ENCODE assay signal across 8 cellular contexts in the genomic region with DNA sequence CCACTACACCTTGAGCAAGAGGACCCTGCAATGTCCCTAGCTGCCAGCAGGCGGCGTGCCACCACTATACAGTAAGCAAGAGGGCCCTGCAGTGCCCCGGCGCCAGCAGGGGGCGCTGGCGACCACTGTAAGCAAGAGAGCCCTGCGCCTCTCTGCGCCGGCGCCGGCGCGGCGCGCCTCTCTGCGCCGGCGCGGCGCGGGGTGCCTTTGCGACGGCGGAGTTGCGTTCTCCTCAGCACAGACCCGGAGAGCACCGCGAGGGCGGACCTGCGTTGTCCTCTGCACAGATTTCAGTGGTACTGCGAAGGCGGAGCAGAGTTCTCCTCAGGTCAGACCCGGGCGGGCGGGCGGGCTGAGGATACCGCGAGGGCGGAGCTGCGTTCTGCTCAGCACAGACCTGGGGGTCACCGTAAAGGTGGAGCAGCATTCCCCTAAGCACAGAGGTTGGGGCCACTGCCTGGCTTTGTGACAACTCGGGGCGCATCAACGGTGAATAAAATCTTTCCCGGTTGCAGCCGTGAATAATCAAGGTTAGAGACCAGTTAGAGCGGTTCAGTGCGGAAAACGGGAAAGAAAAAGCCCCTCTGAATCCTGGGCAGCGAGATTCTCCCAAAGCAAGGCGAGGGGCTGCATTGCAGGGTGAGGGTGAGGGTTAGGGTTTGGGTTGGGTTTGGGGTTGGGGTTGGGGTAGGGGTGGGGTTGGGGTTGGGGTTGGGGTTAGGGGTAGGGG. TPM values are rescaled to one million over a fixed set of nuclear protein-coding genes. Genes with fewer than 3 reads are reported as not detected.
DNase-seq lines count a peak whose midpoint lies in the region; FAIRE-seq and TF ChIP-seq lines count a peak whose summit lies in the region.
"Not testable (repeated sequence)": the region's sequence is repeated elsewhere in the genome, so short reads cannot be mapped to it uniquely, and the experiment has no call there.

No MANE protein-coding gene starts in this region.

- H3K9me3 Mint-ChIP-seq in astrocyte (ENCODE audit: unreplicated experiment) = not testable (repeated sequence)

- H3K79me2 ChIP-seq in astrocyte (ENCODE audit: insufficient read depth, low read length); mesendoderm (ENCODE audit: control insufficient read depth, insufficient read depth, low read length): not testable (repeated sequence)

- not testable (repeated sequence) for H3K27me3 Mint-ChIP-seq in astrocyte (ENCODE audit: low read depth, unreplicated experiment)

- H3K27me3 ChIP-seq in MG63; astrocyte (ENCODE audit: insufficient read depth, low read length); mesendoderm (ENCODE audit: insufficient read depth, low read length, poor library complexity): not testable (repeated sequence)

- not testable (repeated sequence) for H3K4me2 ChIP-seq in astrocyte (ENCODE audit: low read length); mesendoderm (ENCODE audit: low read length)

- H3K9ac ChIP-seq in astrocyte (ENCODE audit: low read length); mesendoderm (ENCODE audit: low read length): not testable (repeated sequence)

- H3K9me3 ChIP-seq in MG63; astrocyte (ENCODE audit: insufficient read depth, low read depth, low read length): not testable (repeated sequence)

- not testable (repeated sequence) for H3K36me3 Mint-ChIP-seq in astrocyte (ENCODE audit: low read depth, unreplicated experiment)

- not testable (repeated sequence) for H3K23ac ChIP-seq in mesendoderm (ENCODE audit: low read length)

- H2BK15ac ChIP-seq in mesendoderm (replicated peaks; ENCODE audit: low read depth) = not testable (repeated sequence)

- peak; percentile 50 for DNase-seq in ACHN
- peak; percentile 16 for DNase-seq in GM13977 (ENCODE audit: low spot score)
- peak; percentile 14 for DNase-seq in MG63
- DNase-seq in activated CD4-positive, alpha-beta T cell treated with anti-CD3 and anti-CD28 coated beads for 48 hours = peak; percentile 85
- not testable (repeated sequence) for DNase-seq in astrocyte (ENCODE audit: low read depth)
- DNase-seq in fibroblast of villous mesenchyme (ENCODE audit: low read depth) = peak; percentile 57
- peak; percentile 83 for DNase-seq in mesendoderm
- DNase-seq in stimulated activated CD4-positive, alpha-beta T cell treated with anti-CD3 and anti-CD28 coated beads, Interleukin-15, amount 100 ng/mL, for 48 hours (ENCODE audit: low read depth in 2 of 2) = peak; percentile 55 to 63

- not testable (repeated sequence) for H3K4me3 ChIP-seq in MG63; astrocyte (ENCODE audit: insufficient read depth, low read depth, low read length); fibroblast of villous mesenchyme (ENCODE audit: low read depth, low read length); mesendoderm (ENCODE audit: low read length)

- peak overlapping the region; percentile 45 for H3K4me3 Mint-ChIP-seq in astrocyte (ENCODE audit: unreplicated experiment)

- not testable (repeated sequence) for H3K4me1 Mint-ChIP-seq in astrocyte (ENCODE audit: low read depth, unreplicated experiment)

- not testable (repeated sequence) for H4K5ac ChIP-seq in mesendoderm (ENCODE audit: low read length)

- TF ChIP-seq CTCF in GM13977 (IDR thresholded peaks at IDR 0.05; ENCODE audit: extremely low read depth, insufficient read depth, missing control alignments) (peak; percentile 53), astrocyte (IDR thresholded peaks at IDR 0.05; ENCODE audit: insufficient read depth, low read depth, low read length) (peak; percentile 2), fibroblast of villous mesenchyme (IDR thresholded peaks at IDR 0.05; ENCODE audit: insufficient read depth, low read depth, low read length) (peak; percentile 3)

- H3K36me3 ChIP-seq in MG63; astrocyte (ENCODE audit: insufficient read depth, low read length); mesendoderm (ENCODE audit: control insufficient read depth, insufficient read depth, low read length): not testable (repeated sequence)

- H2AFZ ChIP-seq in astrocyte (ENCODE audit: low read depth, low read length) = not testable (repeated sequence)

- not testable (repeated sequence) for H4K20me1 ChIP-seq in astrocyte (ENCODE audit: insufficient read depth, low read length)

- not testable (repeated sequence) for H3K79me1 ChIP-seq in mesendoderm (ENCODE audit: low read length)

- H3K4ac ChIP-seq in mesendoderm (ENCODE audit: low read depth, low read length) = not testable (repeated sequence)

- H2BK5ac ChIP-seq in mesendoderm (ENCODE audit: low read length) = not testable (repeated sequence)

- in situ Hi-C loops in ACHN (cut with HindIII; ENCODE audit: low pct_ligation_motif_present, low pct_unique_long_range_greater_than_20kb, low sequenced_read_pairs); GM13977 (cut with MboI; ENCODE audit: low pct_unique_long_range_greater_than_20kb, low sequenced_read_pairs, unreplicated experiment): not testable (repeated sequence)

- no CpG with 5 or more reads among the region's 51 CpGs for WGBS in mesendoderm (ENCODE audit: extremely low coverage, insufficient coverage, low lambda C conversion rate)

- H3K27ac Mint-ChIP-seq in astrocyte (ENCODE audit: unreplicated experiment) = not testable (repeated sequence)

- H3K18ac ChIP-seq in mesendoderm (ENCODE audit: low read length) = not testable (repeated sequence)

- H4K8ac ChIP-seq in mesendoderm (ENCODE audit: low read depth, low read length) = not testable (repeated sequence)

- H3K27ac ChIP-seq in astrocyte (ENCODE audit: low read depth, low read length); mesendoderm (ENCODE audit: low read depth, low read length): not testable (repeated sequence)

- FAIRE-seq in astrocyte (lab: Jason Lieb, UNC) = not testable (repeated sequence)

- not testable (repeated sequence) for H3K4me1 ChIP-seq in astrocyte (ENCODE audit: insufficient read depth, low read length); mesendoderm (ENCODE audit: control insufficient read depth, low read depth, low read length)

- H2BK120ac ChIP-seq in mesendoderm (ENCODE audit: low read depth, low read length) = not testable (repeated sequence)

- not testable (repeated sequence) for H3K56ac ChIP-seq in mesendoderm (ENCODE audit: low read length)

- not testable (repeated sequence) for H2AK5ac ChIP-seq in mesendoderm (ENCODE audit: low read length)

RNA-seq across cellular contexts. Expression of gene RABL2A, which starts 24.9 kb away (rescaled TPM):
- 1.9 and 2.6 TPM in 2 replicates for total RNA-seq in MG63 (2014; rRNA removed; shearing (Covaris generic); ENCODE audit: low replicate concordance)
- 13.0 and 14.1 TPM in 2 replicates for total RNA-seq in astrocyte
- total RNA-seq in fibroblast of villous mesenchyme = 7.8 and 8.1 TPM in 2 replicates
- 3.0 TPM for polyA plus RNA-seq in mesendoderm (2013, experiment 1 of 2)
- polyA plus RNA-seq in mesendoderm (2013, experiment 2 of 2) = 3.0 TPM

Comparison
In these comparisons a context has a peak if more than half of its experiments do, and no peak if none do; other contexts are left out.
1. CTCF ChIP-seq: peak in every context shown above with its lines; median percentile 53 in GM13977; 3 in fibroblast of villous mesenchyme; 2 in astrocyte.